In genomic region chr2:70190086-70190412, GRCh38 we compare ENCODE assay signal across 8 cellular contexts. TPM values are rescaled to one million over a fixed set of nuclear protein-coding genes. Genes with fewer than 3 reads are reported as not detected.
DNase-seq lines count a peak whose midpoint lies in the region; ATAC-seq and TF ChIP-seq lines count a peak whose summit lies in the region.

No MANE protein-coding gene starts in this region.

- H3K4me3 ChIP-seq in PC-3 (ENCODE audit: low read length) (peak overlapping the region; percentile 79), breast epithelium (peak overlapping the region; percentile 74 to 90 (median 79))

- H3F3A ChIP-seq in PC-3 (ENCODE audit: low read length, unreplicated experiment): no peaks in the 10 kb centered on the region

- H3K9me2 ChIP-seq in PC-3 (replicated peaks; ENCODE audit: low read length): no peaks in the 10 kb centered on the region

- no peaks in the 10 kb centered on the region for H3K27me3 ChIP-seq in PC-3 (ENCODE audit: low read length)
- H3K27me3 ChIP-seq in breast epithelium: no peaks in the 10 kb centered on the region

- no peak for TF ChIP-seq CTCF in PC-3 (conservative IDR thresholded peaks at IDR 0.05; ENCODE audit: low read depth, low read length)
- no peak for TF ChIP-seq CTCF in breast epithelium (IDR thresholded peaks at IDR 0.05)

- peaks cover 15% of the 10 kb centered on the region for H3K79me2 ChIP-seq in PC-3 (ENCODE audit: low read length)

- H3K27ac ChIP-seq in PC-3 (ENCODE audit: low read length): peak overlapping the region; percentile 77
- H3K27ac ChIP-seq in breast epithelium: peak overlapping the region; percentile 96 to 100

- peak overlapping the region; percentile 74 for H2AFZ ChIP-seq in PC-3 (ENCODE audit: low read length)

- H3K4me2 ChIP-seq in PC-3 (ENCODE audit: low read length): peak overlapping the region; percentile 85

- peaks cover 15% of the 10 kb centered on the region for H3K4me1 ChIP-seq in PC-3 (ENCODE audit: insufficient read depth, low read length)
- H3K4me1 ChIP-seq in breast epithelium: no peaks in the 10 kb centered on the region

- peaks cover 18% of the 10 kb centered on the region for H3K4me1 Mint-ChIP-seq in stimulated activated effector memory CD8-positive, alpha-beta T cell treated with anti-CD3 and anti-CD28 coated beads, Interleukin-12 subunit alpha, Interleukin-12 subunit beta, amount 100 ng/mL, for 72 hours

- H3K36me3 ChIP-seq in PC-3 (ENCODE audit: low read depth, low read length): no peaks in the 10 kb centered on the region
- H3K36me3 ChIP-seq in breast epithelium: no peaks in the 10 kb centered on the region

- no peaks in the 10 kb centered on the region for H3K9me3 ChIP-seq in PC-3 (ENCODE audit: low read length)
- no peaks in the 10 kb centered on the region for H3K9me3 ChIP-seq in breast epithelium

- no peaks in the 10 kb centered on the region for H3K9me3 Mint-ChIP-seq in stimulated activated effector memory CD8-positive, alpha-beta T cell treated with anti-CD3 and anti-CD28 coated beads, Interleukin-12 subunit alpha, Interleukin-12 subunit beta, amount 100 ng/mL, for 72 hours

- DNase-seq in stimulated activated CD4-positive, alpha-beta T cell treated with anti-CD3 and anti-CD28 coated beads, Interleukin-12 subunit alpha, Interleukin-12 subunit beta, amount 100 ng/mL, for 4 hours: peak; percentile 38
- DNase-seq in stimulated activated CD4-positive, alpha-beta T cell treated with anti-CD3 and anti-CD28 coated beads, Interleukin-4, amount 100 ng/mL, for 24 hours: no peak
- DNase-seq in PC-3 (no peak), breast epithelium (ENCODE audit: low spot score in 2 of 2) (no peak), left lobe of liver (ENCODE audit: low spot score) (no peak)
- no peak for DNase-seq in stimulated activated effector memory CD8-positive, alpha-beta T cell treated with anti-CD3 and anti-CD28 coated beads, Interleukin-12 subunit alpha, Interleukin-12 subunit beta, amount 100 ng/mL, for 72 hours (ENCODE audit: low spot score in 2 of 2)

- peak overlapping the region; percentile 83 for H3K4me3 Mint-ChIP-seq in stimulated activated effector memory CD8-positive, alpha-beta T cell treated with anti-CD3 and anti-CD28 coated beads, Interleukin-12 subunit alpha, Interleukin-12 subunit beta, amount 100 ng/mL, for 72 hours

- POLR2A ChIA-PET in PC-3 (lab: Charles Lee; ENCODE audit: unreplicated experiment): interaction anchor here (0.6 kb wide), 2 partner anchors 57 to 102 kb away, joined by 4 to 5 read pairs; no protein-coding TSS in a partner anchor

- H3K9ac ChIP-seq in PC-3 (ENCODE audit: low read length): peak overlapping the region; percentile 83

- H4K20me1 ChIP-seq in PC-3 (ENCODE audit: low read length): no peaks in the 10 kb centered on the region

- H3K27ac Mint-ChIP-seq in stimulated activated effector memory CD8-positive, alpha-beta T cell treated with anti-CD3 and anti-CD28 coated beads, Interleukin-12 subunit alpha, Interleukin-12 subunit beta, amount 100 ng/mL, for 72 hours: peak overlapping the region; percentile 99

- CTCF ChIA-PET in PC-3 (lab: Charles Lee): no interaction called here

- TF ChIP-seq POLR2A in breast epithelium (IDR thresholded peaks at IDR 0.05): no peak

- TSS peak; percentile 82 for BruUV-seq in PC-3 (replicated peaks; lab: Mats Ljungman, UMichigan)

- H3K36me3 Mint-ChIP-seq in stimulated activated effector memory CD8-positive, alpha-beta T cell treated with anti-CD3 and anti-CD28 coated beads, Interleukin-12 subunit alpha, Interleukin-12 subunit beta, amount 100 ng/mL, for 72 hours: peaks cover 24% of the 10 kb centered on the region

- intact Hi-C loops in PC-3 (cut with micrococcal nuclease): loop anchor here (5.0 kb wide), 1 partner anchor 57 kb away; the partner anchor contains the start of gene TIA1
- intact Hi-C loops in breast epithelium (cut with DNase I; ENCODE audit: low total_unique reads): no loop called here

- ATAC-seq in HG02884 (IDR thresholded peaks at IDR 0.05; ENCODE audit: unreplicated experiment) (peak; percentile 10), PC-3 (peak; percentile 4), left lobe of liver (peak; percentile 27), esophagus mucosa (no peak)
- ATAC-seq in stimulated activated effector memory CD8-positive, alpha-beta T cell treated with anti-CD3 and anti-CD28 coated beads, Interleukin-12 subunit alpha, Interleukin-12 subunit beta, amount 100 ng/mL, for 72 hours: no peak

RNA-seq across cellular contexts. Expression of gene C2orf42, which starts 0.8 kb away (rescaled TPM):
- total RNA-seq in PC-3 (2014; rRNA removed) (17.1 and 21.1 TPM in 2 replicates), breast epithelium (10 to 100 TPM; 18.7 to 30.0 (median 20.3) TPM), left lobe of liver (19.1 TPM), esophagus mucosa (4.9 TPM)

RNA-seq across cellular contexts. Expression of gene TIA1, which starts 58.4 kb away (rescaled TPM):
- total RNA-seq in PC-3 (2014; rRNA removed) (82.5 and 123 TPM in 2 replicates), breast epithelium (100 to 1,000 TPM in 2 of 3 donors, 10 to 100 TPM in 1; 43.7 to 236 (median 172) TPM), left lobe of liver (45.1 TPM), esophagus mucosa (45.8 TPM)

Comparison
In these comparisons a context has a peak if more than half of its experiments do, and no peak if none do; other contexts are left out.
1. ATAC-seq: peak in HG02884 (single experiment), PC-3 (single experiment) and left lobe of liver (single experiment); none in stimulated activated effector memory CD8-positive, alpha-beta T cell treated with anti-CD3 and anti-CD28 coated beads, Interleukin-12 subunit alpha, Interleukin-12 subunit beta, amount 100 ng/mL, for 72 hours (single experiment) and esophagus mucosa (single experiment).